8 cellular contexts compared by ENCODE assay signal in genomic region chr1:226663327-226663704, GRCh38.
DNase-seq lines count a peak whose midpoint lies in the region; ATAC-seq, FAIRE-seq and TF ChIP-seq lines count a peak whose summit lies in the region.

No MANE protein-coding gene starts in this region.

- no peaks in the 10 kb centered on the region for H3K9me3 ChIP-seq in heart right ventricle
- no peaks in the 10 kb centered on the region for H3K9me3 ChIP-seq in astrocyte (ENCODE audit: insufficient read depth, low read depth, low read length)
- no peaks in the 10 kb centered on the region for H3K9me3 ChIP-seq in muscle layer of colon (ENCODE audit: low read length)
- no peaks in the 10 kb centered on the region for H3K9me3 ChIP-seq in upper lobe of right lung

- DNase-seq in heart right ventricle (no peak), Right ventricle myocardium inferior (ENCODE audit: missing footprints) (no peak), astrocyte (ENCODE audit: low read depth) (no peak), upper lobe of right lung (no peak), substantia nigra (lab: John Stamatoyannopoulos, UW) (no peak), NCI-H510A treated with DMSO at 0.1 percent for 48 hours (lab: John Stamatoyannopoulos, UW) (no peak), activated gamma-delta T cell (lab: John Stamatoyannopoulos, UW) (no peak)

- peak overlapping the region; percentile 78 for H3K9ac ChIP-seq in astrocyte (ENCODE audit: low read length)
- H3K9ac ChIP-seq in muscle layer of colon (ENCODE audit: low read length), result peak overlapping the region; percentile 47

- TF ChIP-seq CTCF in heart right ventricle (IDR thresholded peaks at IDR 0.05) (no peak), astrocyte (IDR thresholded peaks at IDR 0.05; ENCODE audit: insufficient read depth, low read depth, low read length) (no peak), upper lobe of right lung (IDR thresholded peaks at IDR 0.05) (no peak)

- H3K4me3 Mint-ChIP-seq in astrocyte (ENCODE audit: unreplicated experiment), result peak overlapping the region; percentile 34

- peaks cover 43% of the 10 kb centered on the region for H3K4me1 Mint-ChIP-seq in astrocyte (ENCODE audit: low read depth, unreplicated experiment)

- H3K27me3 ChIP-seq in heart right ventricle (no peaks in the 10 kb centered on the region), astrocyte (ENCODE audit: insufficient read depth, low read length) (no peaks in the 10 kb centered on the region), muscle layer of colon (ENCODE audit: control insufficient read depth in 1 of 2, insufficient read depth in 2 of 2, low read length in 2 of 2) (no peaks in the 10 kb centered on the region), upper lobe of right lung (no peaks in the 10 kb centered on the region)

- ATAC-seq in heart right ventricle, result no peak
- no peak for ATAC-seq in Right ventricle myocardium inferior
- ATAC-seq in upper lobe of right lung, result no peak

- H3K4me3 ChIP-seq in heart right ventricle (peak overlapping the region in 4 of 10 donors; percentile 10 to 14 (median 11)), astrocyte (ENCODE audit: insufficient read depth, low read depth, low read length) (no peak overlapping the region), muscle layer of colon (ENCODE audit: low read depth in 1 of 2, low read length in 2 of 2) (no peak overlapping the region), upper lobe of right lung (no peak overlapping the region)

- H3K36me3 Mint-ChIP-seq in astrocyte (ENCODE audit: low read depth, unreplicated experiment), result no peaks in the 10 kb centered on the region

- H3K4me1 ChIP-seq in heart right ventricle, result peaks cover 0 to 100% (median 36%) of the 10 kb centered on the region in 9 donors
- peaks cover 41% of the 10 kb centered on the region for H3K4me1 ChIP-seq in astrocyte (ENCODE audit: insufficient read depth, low read length)
- H3K4me1 ChIP-seq in muscle layer of colon (ENCODE audit: insufficient read depth, low read length), result peaks cover 38% of the 10 kb centered on the region
- peaks cover 81% of the 10 kb centered on the region for H3K4me1 ChIP-seq in upper lobe of right lung

- H3K79me2 ChIP-seq in astrocyte (ENCODE audit: insufficient read depth, low read length), result peaks cover 4% of the 10 kb centered on the region

- intact Hi-C loops in heart right ventricle (cut with DNase I) (loop anchor here in 6 of 10 donors (5.0 kb wide), 1 partner anchor 74 kb away; the partner anchor contains the start of gene ITPKB (in 6 of the 6)), Right ventricle myocardium inferior (cut with DNase I) (loop anchor here (5.0 kb wide), 1 partner anchor 74 kb away; the partner anchor contains the start of gene ITPKB), upper lobe of right lung (cut with DNase I) (no loop called here)

- H3K36me3 ChIP-seq in heart right ventricle (no peaks in the 10 kb centered on the region), astrocyte (ENCODE audit: insufficient read depth, low read length) (no peaks in the 10 kb centered on the region), muscle layer of colon (ENCODE audit: insufficient read depth, low read length) (peaks cover 5% of the 10 kb centered on the region), upper lobe of right lung (no peaks in the 10 kb centered on the region)

- H3K27ac Mint-ChIP-seq in astrocyte (ENCODE audit: unreplicated experiment), result no peak overlapping the region

- no peak overlapping the region for H2AFZ ChIP-seq in astrocyte (ENCODE audit: low read depth, low read length)

- peak overlapping the region in 7 of 10 donors; percentile 7 to 92 (median 86) for H3K27ac ChIP-seq in heart right ventricle
- peak overlapping the region; percentile 89 for H3K27ac ChIP-seq in astrocyte (ENCODE audit: low read depth, low read length)
- peak overlapping the region; percentile 90 for H3K27ac ChIP-seq in muscle layer of colon (ENCODE audit: low read depth, low read length)
- H3K27ac ChIP-seq in upper lobe of right lung, result peak overlapping the region; percentile 83
- H3K27ac ChIP-seq in substantia nigra (ENCODE audit: low read depth, low read length, poor library complexity, severe bottlenecking), result no peak overlapping the region

- no peak for FAIRE-seq in astrocyte (lab: Jason Lieb, UNC)

- H3K9me3 Mint-ChIP-seq in astrocyte (ENCODE audit: unreplicated experiment), result no peaks in the 10 kb centered on the region

- H4K20me1 ChIP-seq in astrocyte (ENCODE audit: insufficient read depth, low read length), result no peaks in the 10 kb centered on the region

- peak overlapping the region; percentile 81 for H3K4me2 ChIP-seq in astrocyte (ENCODE audit: low read length)

- no peaks in the 10 kb centered on the region for H3K27me3 Mint-ChIP-seq in astrocyte (ENCODE audit: low read depth, unreplicated experiment)

- WGBS in heart right ventricle, 2 donors, result 66 to 73% methylated on average over 7 of the region's 7 CpGs
